ENCODE assay signal across 18 cellular contexts in the genomic region with DNA sequence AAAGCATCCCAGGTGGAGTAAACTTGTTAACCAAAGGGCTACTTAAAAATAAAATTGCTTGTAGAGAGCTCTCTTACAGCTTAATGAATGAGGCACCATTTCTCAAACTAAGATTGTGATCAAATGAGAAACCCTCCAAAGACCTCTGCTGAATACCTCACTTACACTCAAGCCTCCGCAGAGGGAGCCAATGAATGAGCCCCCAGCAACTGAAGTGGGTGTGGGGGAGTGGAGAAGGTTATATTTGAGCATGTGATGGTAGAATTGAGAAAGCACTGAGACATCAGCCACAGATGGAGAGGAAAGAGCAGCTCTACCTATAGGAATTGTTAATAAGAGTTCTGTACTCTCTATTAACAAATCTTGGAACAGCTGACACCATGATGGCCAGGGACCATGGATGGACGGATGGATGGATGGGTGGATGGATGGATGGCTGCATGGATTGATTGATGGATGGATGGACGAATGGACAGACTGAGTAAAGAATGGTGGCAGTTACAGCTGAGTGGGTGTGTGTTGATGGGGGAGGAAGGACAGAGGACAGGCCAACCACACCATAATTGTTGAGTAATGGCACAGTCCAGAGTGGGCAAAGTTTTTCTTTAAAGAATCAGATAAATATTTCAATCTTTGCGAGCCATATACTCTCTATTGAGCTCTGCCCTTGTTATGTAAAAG. TPM values are rescaled to one million over a fixed set of nuclear protein-coding genes. Genes with fewer than 3 reads are reported as not detected.
A peak's percentile ranks its signal among the peaks of the same experiment; 100 is the strongest.
DNase-seq lines count a peak whose midpoint lies in the region; ATAC-seq and TF ChIP-seq lines count a peak whose summit lies in the region.
"Had no signal": no experiment of that assay in that cellular context is flagged by ENCODE, and none has a peak within 500 bp of the region (broad histone marks: within the 10 kb centered on the region; RNA-seq: fewer than 3 reads in every experiment).

No MANE protein-coding gene starts in this region.

- peak; percentile 30 for DNase-seq in activated CD4-positive, alpha-beta T cell treated with anti-CD3 and anti-CD28 coated beads for 48 hours
- DNase-seq in activated CD4-positive, alpha-beta T cell treated with anti-CD3 and anti-CD28 coated beads for 1 hour, result no peak
- DNase-seq in CD8-positive, alpha-beta memory T cell, result no peak
- DNase-seq in activated CD8-positive, alpha-beta T cell treated with anti-CD3 and anti-CD28 coated beads for 36 hours, result peak; percentile 63
- DNase-seq in neural progenitor cell (ENCODE audit: low spot score) (no peak), NCI-H524 (lab: John Stamatoyannopoulos, UW) (no peak), SW 1271 (lab: John Stamatoyannopoulos, UW) (no peak)
- DNase-seq: amniotic stem cell, DMS53, GM23248, left cardiac atrium, NCI-H187 treated with DMSO at 0.1 percent for 48 hours, NCI-H446, Right ventricle myocardium superior had no signal

- no peaks in the 10 kb centered on the region for H4K20me1 ChIP-seq in neural progenitor cell (ENCODE audit: low read depth)

- H3K4me3 Mint-ChIP-seq in CD8-positive, alpha-beta memory T cell, result peak overlapping the region in 4 of 7 donors; percentile 13 to 62 (median 34)
- peak overlapping the region; percentile 15 for H3K4me3 Mint-ChIP-seq in activated CD8-positive, alpha-beta T cell treated with anti-CD3 and anti-CD28 coated beads for 36 hours
- H3K4me3 Mint-ChIP-seq in nephron (no peak overlapping the region), neural progenitor cell (no peak overlapping the region)
- H3K4me3 Mint-ChIP-seq: type B pancreatic cell had no signal

- CTCF ChIA-PET in CD8-positive, alpha-beta memory T cell (lab: Charles Lee), result no interaction called here
- CTCF ChIA-PET in activated CD8-positive, alpha-beta T cell treated with anti-CD3 and anti-CD28 coated beads for 36 hours (lab: Charles Lee), result interaction anchor here (1.2 to 1.8 kb wide), 2 partner anchors 10 to 162 kb away, joined by 3 to 7 read pairs; no protein-coding TSS in a partner anchor

- peaks cover 21% of the 10 kb centered on the region for H3K4me1 ChIP-seq in CD8-positive, alpha-beta memory T cell (ENCODE audit: insufficient read depth, low read length)
- no peaks in the 10 kb centered on the region for H3K4me1 ChIP-seq in neural progenitor cell

- H3K27me3 Mint-ChIP-seq in CD8-positive, alpha-beta memory T cell, result no peaks in the 10 kb centered on the region
- no peaks in the 10 kb centered on the region for H3K27me3 Mint-ChIP-seq in activated CD8-positive, alpha-beta T cell treated with anti-CD3 and anti-CD28 coated beads for 36 hours
- H3K27me3 Mint-ChIP-seq in nephron (ENCODE audit: low read depth) (no peaks in the 10 kb centered on the region), neural progenitor cell (ENCODE audit: insufficient read depth, low read depth) (no peaks in the 10 kb centered on the region)
- H3K27me3 Mint-ChIP-seq: type B pancreatic cell had no signal

- H3K79me2 ChIP-seq in neural progenitor cell (ENCODE audit: low read depth), result no peaks in the 10 kb centered on the region

- no peak overlapping the region for H3K27ac ChIP-seq in CD8-positive, alpha-beta memory T cell (ENCODE audit: low read depth, low read length)
- no peak overlapping the region for H3K27ac ChIP-seq in neural progenitor cell
- H3K27ac ChIP-seq: GM23248, neutrophil, VCaP had no signal

- H3K9ac ChIP-seq in neural progenitor cell, result no peak overlapping the region
- H3K9ac ChIP-seq: GM23248 had no signal

- H3K4me3 ChIP-seq in CD8-positive, alpha-beta memory T cell (ENCODE audit: low read length), result no peak overlapping the region
- no peak overlapping the region for H3K4me3 ChIP-seq in neural progenitor cell
- H3K4me3 ChIP-seq: GM23248 had no signal

- no peak for TF ChIP-seq CTCF in activated CD8-positive, alpha-beta T cell treated with anti-CD3 and anti-CD28 coated beads for 36 hours (IDR thresholded peaks at IDR 0.05)
- TF ChIP-seq CTCF in nephron (IDR thresholded peaks at IDR 0.05; ENCODE audit: unreplicated experiment in 3 of 3) (no peak), neural progenitor cell (IDR thresholded peaks at IDR 0.05) (no peak)

- no peak overlapping the region for H3K4me2 ChIP-seq in neural progenitor cell

- peaks cover 20 to 26% (median 21%) of the 10 kb centered on the region in 3 donors for H3K4me1 Mint-ChIP-seq in CD8-positive, alpha-beta memory T cell
- peaks cover 40% of the 10 kb centered on the region for H3K4me1 Mint-ChIP-seq in activated CD8-positive, alpha-beta T cell treated with anti-CD3 and anti-CD28 coated beads for 36 hours (ENCODE audit: low read depth)
- H3K4me1 Mint-ChIP-seq in nephron, result peaks cover 29% of the 10 kb centered on the region
- peaks cover 16% of the 10 kb centered on the region for H3K4me1 Mint-ChIP-seq in neural progenitor cell

- H3K9me3 ChIP-seq in CD8-positive, alpha-beta memory T cell (ENCODE audit: low read length), result no peaks in the 10 kb centered on the region
- H3K9me3 ChIP-seq in neural progenitor cell (ENCODE audit: low read depth), result peaks cover 3% of the 10 kb centered on the region
- H3K9me3 ChIP-seq: neutrophil had no signal

- no peaks in the 10 kb centered on the region for H3F3A ChIP-seq in neural progenitor cell (ENCODE audit: low read depth)

- intact Hi-C loops in activated CD8-positive, alpha-beta T cell treated with anti-CD3 and anti-CD28 coated beads for 36 hours (cut with micrococcal nuclease), result loop anchor here (5.0 kb wide), 1 partner anchor 33 kb away; no protein-coding TSS in a partner anchor

- no peaks in the 10 kb centered on the region for H3K27me3 ChIP-seq in CD8-positive, alpha-beta memory T cell (ENCODE audit: insufficient read depth, low read length, poor library complexity, severe bottlenecking)
- H3K27me3 ChIP-seq in neural progenitor cell, result no peaks in the 10 kb centered on the region

- H3K36me3 ChIP-seq in CD8-positive, alpha-beta memory T cell (ENCODE audit: insufficient read depth, low read length), result no peaks in the 10 kb centered on the region
- H3K36me3 ChIP-seq in neural progenitor cell, result no peaks in the 10 kb centered on the region
- H3K36me3 ChIP-seq: neutrophil had no signal

- no peak overlapping the region for H2AFZ ChIP-seq in neural progenitor cell (replicated peaks)
- H2AFZ ChIP-seq: GM23248 had no signal

- no peaks in the 10 kb centered on the region for H3K36me3 Mint-ChIP-seq in CD8-positive, alpha-beta memory T cell
- H3K36me3 Mint-ChIP-seq in activated CD8-positive, alpha-beta T cell treated with anti-CD3 and anti-CD28 coated beads for 36 hours (ENCODE audit: low read depth), result peaks cover 3% of the 10 kb centered on the region
- peaks cover 3% of the 10 kb centered on the region for H3K36me3 Mint-ChIP-seq in nephron (ENCODE audit: low read depth)
- H3K36me3 Mint-ChIP-seq in neural progenitor cell, result peaks cover 6% of the 10 kb centered on the region
- H3K36me3 Mint-ChIP-seq: type B pancreatic cell had no signal

- peaks cover 0 to 8% (median 3%) of the 10 kb centered on the region in 5 donors for H3K9me3 Mint-ChIP-seq in CD8-positive, alpha-beta memory T cell
- H3K9me3 Mint-ChIP-seq in activated CD8-positive, alpha-beta T cell treated with anti-CD3 and anti-CD28 coated beads for 36 hours, result peaks cover 8% of the 10 kb centered on the region
- H3K9me3 Mint-ChIP-seq in nephron, result peaks cover under 1% of the 10 kb centered on the region
- peaks cover 2% of the 10 kb centered on the region for H3K9me3 Mint-ChIP-seq in neural progenitor cell

- peak; percentile 93 for ATAC-seq in activated CD8-positive, alpha-beta T cell treated with anti-CD3 and anti-CD28 coated beads for 36 hours
- ATAC-seq: left cardiac atrium had no signal

- POLR2A ChIA-PET in CD8-positive, alpha-beta memory T cell (lab: Charles Lee), result no interaction called here
- POLR2A ChIA-PET in activated CD8-positive, alpha-beta T cell treated with anti-CD3 and anti-CD28 coated beads for 36 hours (lab: Charles Lee), result interaction anchor here (0.6 to 2.3 kb wide), 4 partner anchors 9 to 220 kb away, joined by 3 to 9 read pairs (median 4); no protein-coding TSS in a partner anchor

- peak overlapping the region in 5 of 8 donors; percentile 7 to 51 (median 12) for H3K27ac Mint-ChIP-seq in CD8-positive, alpha-beta memory T cell
- H3K27ac Mint-ChIP-seq in activated CD8-positive, alpha-beta T cell treated with anti-CD3 and anti-CD28 coated beads for 36 hours, result peak overlapping the region; percentile 79
- H3K27ac Mint-ChIP-seq in nephron, result peak overlapping the region in 2 of 3 experiments; percentile 32 to 33
- H3K27ac Mint-ChIP-seq in neural progenitor cell, result no peak overlapping the region
- H3K27ac Mint-ChIP-seq: type B pancreatic cell had no signal

RNA-seq across cellular contexts. Expression of gene TIAM1, which starts 20.3 kb away (rescaled TPM):
- 10 to 100 TPM; 37.3 to 37.4 TPM for total RNA-seq in CD8-positive, alpha-beta memory T cell
- polyA plus RNA-seq in CD8-positive, alpha-beta memory T cell, result 6.3 TPM
- 10 to 100 TPM; 34.9 to 38.5 TPM for total RNA-seq in activated CD8-positive, alpha-beta T cell treated with anti-CD3 and anti-CD28 coated beads for 36 hours
- total RNA-seq in neural progenitor cell (ENCODE audit: low replicate concordance), result 27.2 and 30.2 TPM in 2 replicates

Comparison
In these comparisons a context has a peak if more than half of its experiments do, and no peak if none do; other contexts are left out.
1. DNase-seq: peak in activated CD4-positive, alpha-beta T cell treated with anti-CD3 and anti-CD28 coated beads for 48 hours (single experiment) and activated CD8-positive, alpha-beta T cell treated with anti-CD3 and anti-CD28 coated beads for 36 hours (single experiment); none in activated CD4-positive, alpha-beta T cell treated with anti-CD3 and anti-CD28 coated beads for 1 hour (single experiment), CD8-positive, alpha-beta memory T cell (0 of 5), neural progenitor cell (single experiment), NCI-H524 (0 of 2) and SW 1271 (0 of 2).
2. H3K4me3 Mint-ChIP-seq: peak in CD8-positive, alpha-beta memory T cell (4 of 7) and activated CD8-positive, alpha-beta T cell treated with anti-CD3 and anti-CD28 coated beads for 36 hours (single experiment); none in nephron (0 of 3) and neural progenitor cell (single experiment).